Comparison of ENCODE assay signal across 22 cellular contexts in genomic region chr20:41307021-41307420, GRCh38. TPM values are rescaled to one million over a fixed set of nuclear protein-coding genes. Genes with fewer than 3 reads are reported as not detected.
"Had no signal": no experiment of that assay in that cellular context is flagged by ENCODE, and none has a peak within 500 bp of the region (broad histone marks: within the 10 kb centered on the region; RNA-seq: fewer than 3 reads in every experiment).

No MANE protein-coding gene starts in this region.

- H3K27me3 Mint-ChIP-seq: naive thymus-derived CD4-positive, alpha-beta T cell had no signal

- H3K4me1 ChIP-seq: testis, uterus had no signal

- H3K27ac Mint-ChIP-seq: naive thymus-derived CD4-positive, alpha-beta T cell had no signal

- DNase-seq: activated CD4-positive, alpha-beta T cell treated with anti-CD3 and anti-CD28 coated beads, Interleukin-2, amount 50 U/mL, for 48 hours; activated naive CD4-positive, alpha-beta T cell treated with Interleukin-2 at 50 U/mL for 16 hours; activated T-cell treated with anti-CD3 and anti-CD28 coated beads, Interleukin-2, amount 50 U/mL, for 48 hours; body of pancreas; cortex of kidney; kidney; left lung; naive thymus-derived CD4-positive, alpha-beta T cell; occipital lobe; posterior cingulate gyrus; right lobe of liver; stimulated activated CD4-positive, alpha-beta T cell treated with anti-CD3 and anti-CD28 coated beads, Interleukin-1b, Interleukin-23, amount 100 ng/mL, for 48 hours; testis; trophoblast cell; uterus had no signal

- H3K4me3 Mint-ChIP-seq: naive thymus-derived CD4-positive, alpha-beta T cell; neural crest cell had no signal

- H3K27ac ChIP-seq: body of pancreas, cardiac muscle cell, epithelial cell of prostate, testis, uterus had no signal

- H3K27me3 ChIP-seq: body of pancreas, cardiac muscle cell, left lung, right lobe of liver, testis, uterus had no signal

- ATAC-seq: body of pancreas; left lung; naive thymus-derived CD4-positive, alpha-beta T cell had no signal

- H3K4me3 ChIP-seq: body of pancreas, cardiac muscle cell, left lung, lung, right lobe of liver, skin epidermis, testis, uterus had no signal

- H3K9me3 Mint-ChIP-seq: naive thymus-derived CD4-positive, alpha-beta T cell; neural crest cell had no signal

- H3K4me1 Mint-ChIP-seq: neural crest cell had no signal

- H3K36me3 ChIP-seq: cardiac muscle cell, left lung, right lobe of liver, uterus had no signal

- H3K9me3 ChIP-seq: body of pancreas, left lung, right lobe of liver, testis, uterus had no signal

RNA-seq across cellular contexts. Expression of gene EMILIN3, which starts 59.6 kb away (rescaled TPM):
- total RNA-seq: activated CD8-positive, alpha-beta memory T cell treated with anti-CD3 and anti-CD28 coated beads for 36 hours; mesenteric fat pad had no signal
- polyA plus RNA-seq: naive thymus-derived CD4-positive, alpha-beta T cell had no signal
